In genomic region chr12:6204533-6205143, GRCh38 we compare ENCODE assay signal across 12 cellular contexts. TPM values are rescaled to one million over a fixed set of nuclear protein-coding genes. Genes with fewer than 3 reads are reported as not detected.
DNase-seq lines count a peak whose midpoint lies in the region; ATAC-seq lines count a peak whose summit lies in the region.
"Had no signal": no experiment of that assay in that cellular context is flagged by ENCODE, and none has a peak within 500 bp of the region (broad histone marks: within the 10 kb centered on the region; RNA-seq: fewer than 3 reads in every experiment).

No MANE protein-coding gene starts in this region.

- H3K79me1 ChIP-seq in neuronal stem cell (ENCODE audit: low read depth, low read length) = no peaks in the 10 kb centered on the region

- no peak overlapping the region for H3K23ac ChIP-seq in neuronal stem cell (ENCODE audit: low read depth, low read length, poor library complexity)

- H3K4me3 ChIP-seq in NT2/D1 (ENCODE audit: insufficient read length, low read depth) = no peak overlapping the region
- H3K4me3 ChIP-seq in duodenal mucosa (ENCODE audit: low read depth in 1 of 2, low read length in 2 of 2) = peak overlapping the region in 1 of 2 donors; percentile 3
- no peak overlapping the region for H3K4me3 ChIP-seq in neuronal stem cell (ENCODE audit: low read length in 2 of 2)

- H3K36me3 Mint-ChIP-seq in T-cell = no peaks in the 10 kb centered on the region
- H3K36me3 Mint-ChIP-seq: CD4-positive, alpha-beta memory T cell had no signal

- H3K18ac ChIP-seq in neuronal stem cell (ENCODE audit: low read length) = peak overlapping the region; percentile 20

- H3K27ac ChIP-seq in duodenal mucosa (ENCODE audit: low read depth, low read length) (peak overlapping the region; percentile 28), neuronal stem cell (replicated peaks; ENCODE audit: low read length) (no peak overlapping the region)

- no peak overlapping the region for H2AK5ac ChIP-seq in neuronal stem cell (ENCODE audit: low read depth, low read length)

- H3K36me3 ChIP-seq in NT2/D1 (ENCODE audit: insufficient read depth, insufficient read length, low read length) = peaks cover 66% of the 10 kb centered on the region
- H3K36me3 ChIP-seq in duodenal mucosa (ENCODE audit: control insufficient read depth in 1 of 2, insufficient read depth in 2 of 2, low read length in 2 of 2) = peaks cover 0 to 7% of the 10 kb centered on the region in 2 donors
- no peaks in the 10 kb centered on the region for H3K36me3 ChIP-seq in neuronal stem cell (replicated peaks in 1 of 2; ENCODE audit: control insufficient read depth in 2 of 2, insufficient read depth in 2 of 2, low read length in 2 of 2)

- H4K91ac ChIP-seq in neuronal stem cell (ENCODE audit: low read depth, low read length, poor library complexity) = no peak overlapping the region

- H2BK120ac ChIP-seq in neuronal stem cell (ENCODE audit: low read depth, low read length) = no peak overlapping the region

- H3K9me3 Mint-ChIP-seq in T-cell = no peaks in the 10 kb centered on the region
- H3K9me3 Mint-ChIP-seq: CD4-positive, alpha-beta memory T cell had no signal

- ATAC-seq in T-cell (replicated peaks in 1 of 4) (no peak), HG02870 (IDR thresholded peaks at IDR 0.05; ENCODE audit: unreplicated experiment) (no peak), HG02840 (IDR thresholded peaks at IDR 0.05; ENCODE audit: low FRiP score, unreplicated experiment) (no peak), GM21528 (IDR thresholded peaks at IDR 0.05; ENCODE audit: low FRiP score, unreplicated experiment) (no peak)

- no peak overlapping the region for H3K4me3 Mint-ChIP-seq in T-cell
- H3K4me3 Mint-ChIP-seq: CD4-positive, alpha-beta memory T cell had no signal

- H3K9ac ChIP-seq in NT2/D1 (ENCODE audit: insufficient read length, low read depth) (peak overlapping the region; percentile 53), duodenal mucosa (ENCODE audit: low read depth in 1 of 2, low read length in 2 of 2) (peak overlapping the region; percentile 19 to 47), neuronal stem cell (ENCODE audit: low read depth, low read length, poor library complexity) (no peak overlapping the region)

- no peak overlapping the region for H4K8ac ChIP-seq in neuronal stem cell (ENCODE audit: low read depth, low read length)

- H3K27me3 ChIP-seq in NT2/D1 (ENCODE audit: insufficient read depth, insufficient read length) (no peaks in the 10 kb centered on the region), duodenal mucosa (ENCODE audit: control insufficient read depth in 1 of 2, insufficient read depth in 2 of 2, low read length in 2 of 2) (no peaks in the 10 kb centered on the region), neuronal stem cell (ENCODE audit: control insufficient read depth in 3 of 3, insufficient read depth in 3 of 3, low read depth in 1 of 3, low read length in 3 of 3) (peaks cover 10 to 39% (median 33%) of the 10 kb centered on the region in 3 experiments)

- H2BK15ac ChIP-seq in neuronal stem cell (ENCODE audit: low read length) = peak overlapping the region; percentile 78

- no peak overlapping the region for H3K4me2 ChIP-seq in neuronal stem cell (ENCODE audit: insufficient read depth, low read length, poor library complexity, severe bottlenecking)

- no peak overlapping the region for H2BK12ac ChIP-seq in neuronal stem cell (ENCODE audit: low read length)

- no peak overlapping the region for H2BK5ac ChIP-seq in neuronal stem cell (ENCODE audit: low read length)

- H3K4me1 ChIP-seq in NT2/D1 (ENCODE audit: insufficient read depth, insufficient read length) (peaks cover 51% of the 10 kb centered on the region), duodenal mucosa (ENCODE audit: control insufficient read depth in 1 of 2, insufficient read depth in 2 of 2, low read length in 2 of 2) (peaks cover 51 to 65% of the 10 kb centered on the region in 2 donors), neuronal stem cell (ENCODE audit: control insufficient read depth in 2 of 2, insufficient read depth in 1 of 2, low read depth in 1 of 2, low read length in 2 of 2) (peaks cover 11 to 33% of the 10 kb centered on the region in 2 donors)

- peaks cover 21 to 50% of the 10 kb centered on the region in 2 donors for H3K27me3 Mint-ChIP-seq in T-cell

- CTCF ChIA-PET in T-cell (lab: Charles Lee) = interaction anchor here in 1 of 2 donors (0.6 kb wide), 1 partner anchor 8 kb away, joined by 9 read pairs; no protein-coding TSS in a partner anchor

- H3K9me3 ChIP-seq in NT2/D1 (ENCODE audit: insufficient read depth, low read length) (no peaks in the 10 kb centered on the region), duodenal mucosa (ENCODE audit: control insufficient read depth in 1 of 2, low read length in 2 of 2) (no peaks in the 10 kb centered on the region), neuronal stem cell (replicated peaks in 1 of 2; ENCODE audit: control insufficient read depth in 2 of 2, insufficient read depth in 1 of 2, low read depth in 1 of 2, low read length in 2 of 2) (no peaks in the 10 kb centered on the region)

- peak overlapping the region; percentile 30 for H3K4ac ChIP-seq in neuronal stem cell (ENCODE audit: low read length)

- H2AFZ ChIP-seq in neuronal stem cell (ENCODE audit: low read length) = peak overlapping the region; percentile 82

- H3K4me1 Mint-ChIP-seq in T-cell = peaks cover 11 to 17% (median 16%) of the 10 kb centered on the region in 3 donors

- no peak overlapping the region for H3K14ac ChIP-seq in neuronal stem cell (ENCODE audit: low read length)

- DNase-seq in CMK (ENCODE audit: low read depth) = peak; percentile 45
- no peak for DNase-seq in NT2/D1 (ENCODE audit: low read depth, low spot score)
- DNase-seq in neuronal stem cell (ENCODE audit: low spot score) = no peak
- no peak for DNase-seq in T-cell
- DNase-seq: activated T-cell treated with anti-CD3 and anti-CD28 coated beads for 4 hours; CD4-positive, alpha-beta memory T cell; SHP77 treated with DMSO at 0.1 percent for 48 hours had no signal

- WGBS in neuronal stem cell (ENCODE audit: extremely low coverage in 2 of 2, insufficient read length in 2 of 2, insufficient replicate concordance in 1 of 2), 2 donors = no CpG with 5 or more reads among the region's 5 CpGs

- H3K27ac Mint-ChIP-seq in T-cell = no peak overlapping the region

- POLR2A ChIA-PET in T-cell (lab: Charles Lee) = no interaction called here

RNA-seq across cellular contexts. Expression of gene CD9, which starts 4.4 kb away (rescaled TPM):
- 6.3 TPM for polyA plus RNA-seq in neuronal stem cell (2013, experiment 1 of 2)
- 6.4 TPM for polyA plus RNA-seq in neuronal stem cell (2013, experiment 2 of 2)
- 1 to 10 TPM; 2.6 to 5.7 (median 3.3) TPM for total RNA-seq in T-cell
- polyA plus RNA-seq: neural cell had no signal
